18 cellular contexts compared by ENCODE assay signal in the genomic region with DNA sequence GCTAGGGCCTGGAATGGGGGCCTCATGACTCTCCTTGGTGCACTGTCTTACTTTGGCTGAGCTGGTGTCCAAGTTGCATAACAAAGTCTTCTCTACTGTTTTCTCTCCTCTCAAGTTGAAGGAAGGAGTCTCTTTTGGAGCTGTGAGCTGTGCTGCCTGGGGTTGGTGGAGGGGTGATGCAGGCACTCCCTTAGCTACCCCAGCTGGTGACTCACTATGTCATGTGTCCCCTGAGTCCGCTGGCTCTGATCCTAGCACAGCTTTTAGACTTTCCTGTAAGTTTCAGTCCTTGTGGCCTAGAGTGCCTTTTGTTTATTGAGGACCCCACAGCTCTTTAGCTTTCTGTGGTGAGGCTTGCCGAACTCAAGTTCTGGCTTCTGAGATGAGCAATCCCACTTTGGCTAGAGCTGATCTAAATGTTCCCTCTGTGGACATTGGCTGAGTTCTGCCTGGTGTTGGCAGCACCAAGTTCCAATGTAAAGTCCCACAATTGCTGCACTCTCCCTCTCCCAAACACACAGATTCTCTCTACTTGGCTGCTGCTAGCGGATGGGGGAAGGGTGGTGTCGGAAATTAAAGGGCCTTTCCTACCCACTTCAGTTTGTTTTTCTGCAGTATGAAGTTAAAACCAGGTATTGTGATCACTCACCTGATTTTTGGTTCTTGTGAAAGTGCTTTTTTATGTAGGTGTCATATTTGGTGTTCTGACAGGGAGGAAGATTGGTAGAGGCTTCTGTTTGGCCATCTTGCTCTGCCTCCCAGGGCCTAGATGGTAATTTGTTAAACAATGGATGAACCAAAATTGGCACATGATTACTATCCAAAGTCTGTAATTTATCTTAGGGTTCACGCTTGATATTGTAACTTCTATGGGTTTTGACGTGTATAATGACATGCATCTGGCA.
DNase-seq lines count a peak whose midpoint lies in the region; ATAC-seq, FAIRE-seq and TF ChIP-seq lines count a peak whose summit lies in the region.
"Had no signal": no experiment of that assay in that cellular context is flagged by ENCODE, and none has a peak within 500 bp of the region (broad histone marks: within the 10 kb centered on the region; RNA-seq: fewer than 3 reads in every experiment).

No MANE protein-coding gene starts in this region.

- H3K79me2 ChIP-seq in DND-41 (ENCODE audit: insufficient read depth, low read length) (no peaks in the 10 kb centered on the region), astrocyte (ENCODE audit: insufficient read depth, low read length) (no peaks in the 10 kb centered on the region)

- no peak overlapping the region for H3K4me3 Mint-ChIP-seq in astrocyte (ENCODE audit: unreplicated experiment)
- H3K4me3 Mint-ChIP-seq: endodermal cell; stimulated activated memory B cell treated with anti-CD40 and anti-IgM and Interleukin-4, amounts not matched to agents 10 μg/mL and 1 μg/mL and 100 μg/mL, for 72 hours had no signal

- H2AFZ ChIP-seq in DND-41 (ENCODE audit: low read depth, low read length) (no peak overlapping the region), astrocyte (ENCODE audit: low read depth, low read length) (no peak overlapping the region)

- H3K36me3 ChIP-seq in DND-41 (ENCODE audit: insufficient read depth, low read length) (no peaks in the 10 kb centered on the region), astrocyte (ENCODE audit: insufficient read depth, low read length) (no peaks in the 10 kb centered on the region)
- H3K36me3 ChIP-seq: upper lobe of left lung had no signal

- no peak overlapping the region for H3K4me3 ChIP-seq in DND-41 (ENCODE audit: low read depth in 1 of 2, low read length in 2 of 2)
- H3K4me3 ChIP-seq in astrocyte (ENCODE audit: insufficient read depth, low read depth, low read length): no peak overlapping the region
- H3K4me3 ChIP-seq: skin epidermis, upper lobe of left lung had no signal

- ATAC-seq in DND-41 (ENCODE audit: insufficient read depth, low read depth) (peak; percentile 37; the same call in 2 of the 3 replicates), esophagus mucosa (no peak), HG02610 (IDR thresholded peaks at IDR 0.05; ENCODE audit: unreplicated experiment) (no peak), GM18858 (IDR thresholded peaks at IDR 0.05; ENCODE audit: unreplicated experiment) (no peak)
- ATAC-seq: SK-N-SH treated with all-trans-retinoic acid at 6 μM for 48 hours; stimulated activated memory B cell treated with anti-CD40 and anti-IgM and Interleukin-4, amounts not matched to agents 10 μg/mL and 1 μg/mL and 100 μg/mL, for 72 hours had no signal

- peaks cover 2% of the 10 kb centered on the region for H3K36me3 Mint-ChIP-seq in astrocyte (ENCODE audit: low read depth, unreplicated experiment)

- H3K9ac ChIP-seq in DND-41 (ENCODE audit: low read depth, low read length): no peak overlapping the region
- no peak overlapping the region for H3K9ac ChIP-seq in astrocyte (ENCODE audit: low read length)

- peak overlapping the region; percentile 62 for H3K27ac Mint-ChIP-seq in astrocyte (ENCODE audit: unreplicated experiment)
- H3K27ac Mint-ChIP-seq: endodermal cell; stimulated activated memory B cell treated with anti-CD40 and anti-IgM and Interleukin-4, amounts not matched to agents 10 μg/mL and 1 μg/mL and 100 μg/mL, for 72 hours had no signal

- H3K4me1 ChIP-seq in DND-41 (ENCODE audit: insufficient read depth, low read length): no peaks in the 10 kb centered on the region
- H3K4me1 ChIP-seq in astrocyte (ENCODE audit: insufficient read depth, low read length): peaks cover 4% of the 10 kb centered on the region

- H3K9me3 Mint-ChIP-seq in astrocyte (ENCODE audit: unreplicated experiment): no peaks in the 10 kb centered on the region
- H3K9me3 Mint-ChIP-seq: stimulated activated memory B cell treated with anti-CD40 and anti-IgM and Interleukin-4, amounts not matched to agents 10 μg/mL and 1 μg/mL and 100 μg/mL, for 72 hours had no signal

- no peak overlapping the region for H3K27ac ChIP-seq in DND-41 (ENCODE audit: low read length)
- H3K27ac ChIP-seq in astrocyte (ENCODE audit: low read depth, low read length): no peak overlapping the region
- H3K27ac ChIP-seq: skin epidermis, upper lobe of left lung, VCaP had no signal

- no peaks in the 10 kb centered on the region for H4K20me1 ChIP-seq in DND-41 (ENCODE audit: insufficient read depth, low read length)
- H4K20me1 ChIP-seq in astrocyte (ENCODE audit: insufficient read depth, low read length): peaks cover 4% of the 10 kb centered on the region

- peaks cover 7% of the 10 kb centered on the region for H3K4me1 Mint-ChIP-seq in astrocyte (ENCODE audit: low read depth, unreplicated experiment)

- DNase-seq in DND-41 (no peak), M059J (ENCODE audit: low read depth) (peak; percentile 32), astrocyte (ENCODE audit: low read depth) (peak; percentile 43), iris pigment epithelial cell (ENCODE audit: low read depth) (peak; percentile 21), DMS153 treated with DMSO at 0.1 percent for 48 hours (lab: John Stamatoyannopoulos, UW; ENCODE audit: unreplicated experiment) (no peak)
- DNase-seq: activated CD8-positive, alpha-beta memory T cell treated with anti-CD3 and anti-CD28 coated beads for 24 hours; activated effector memory CD4-positive, alpha-beta T cell treated with anti-CD3 and anti-CD28 coated beads, Interleukin-2, amount 50 U/mL, for 16 hours; endodermal cell; NCI-H1105 treated with DMSO at 0.1 percent for 48 hours; upper lobe of left lung had no signal

- H3K27me3 Mint-ChIP-seq in astrocyte (ENCODE audit: low read depth, unreplicated experiment): no peaks in the 10 kb centered on the region
- H3K27me3 Mint-ChIP-seq: stimulated activated memory B cell treated with anti-CD40 and anti-IgM and Interleukin-4, amounts not matched to agents 10 μg/mL and 1 μg/mL and 100 μg/mL, for 72 hours had no signal

- H3K27me3 ChIP-seq in DND-41 (ENCODE audit: insufficient read depth, low read length, poor library complexity): no peaks in the 10 kb centered on the region
- H3K27me3 ChIP-seq in astrocyte (ENCODE audit: insufficient read depth, low read length): no peaks in the 10 kb centered on the region
- H3K27me3 ChIP-seq: upper lobe of left lung had no signal

- no peak overlapping the region for H3K4me2 ChIP-seq in DND-41 (ENCODE audit: insufficient read depth, low read length)
- H3K4me2 ChIP-seq in astrocyte (ENCODE audit: low read length): peak overlapping the region; percentile 2

- TF ChIP-seq CTCF in DND-41 (IDR thresholded peaks at IDR 0.05; ENCODE audit: borderline replicate concordance, extremely low read depth, low read length, poor library complexity, severe bottlenecking) (no peak), astrocyte (IDR thresholded peaks at IDR 0.05; ENCODE audit: insufficient read depth, low read depth, low read length) (no peak)

- no peak for FAIRE-seq in astrocyte (lab: Jason Lieb, UNC)
- FAIRE-seq: GM19239 had no signal

- H3K9me3 ChIP-seq in DND-41 (ENCODE audit: insufficient read depth, low read length, severe bottlenecking): no peaks in the 10 kb centered on the region
- H3K9me3 ChIP-seq in astrocyte (ENCODE audit: insufficient read depth, low read depth, low read length): no peaks in the 10 kb centered on the region
- H3K9me3 ChIP-seq: upper lobe of left lung had no signal

Comparison
In these comparisons a context has a peak if more than half of its experiments do, and no peak if none do; other contexts are left out.
1. DNase-seq: peak in M059J (single experiment), astrocyte (single experiment) and iris pigment epithelial cell (single experiment); none in DND-41 (single experiment) and DMS153 treated with DMSO at 0.1 percent for 48 hours (single experiment).